Comparison of ENCODE assay signal across 22 cellular contexts in the genomic region with DNA sequence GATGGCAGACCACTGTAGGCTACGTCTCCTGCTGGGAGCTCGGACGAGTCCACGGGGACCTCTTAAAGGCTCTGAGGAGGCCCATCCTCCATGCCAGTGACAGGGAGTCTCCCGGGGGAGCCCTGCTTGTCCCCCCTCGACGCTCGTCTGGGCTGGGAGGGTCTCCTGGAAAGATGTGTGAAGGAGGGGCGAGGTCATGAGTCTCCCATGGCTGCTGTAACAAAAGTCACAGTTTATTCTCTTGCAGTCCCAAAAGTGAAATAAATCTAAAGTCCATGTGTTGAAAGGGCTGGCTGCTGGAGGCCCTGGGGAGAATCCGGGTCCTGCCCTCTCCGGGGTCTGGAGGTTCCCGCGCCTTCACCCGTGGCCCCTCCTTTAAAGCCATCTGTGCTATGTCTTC.
"Had no signal": no experiment of that assay in that cellular context is flagged by ENCODE, and none has a peak within 500 bp of the region (broad histone marks: within the 10 kb centered on the region; RNA-seq: fewer than 3 reads in every experiment).

No MANE protein-coding gene starts in this region.

- FAIRE-seq: endothelial cell of umbilical vein, frontal cortex, kidney had no signal

- DNase-seq: dermis blood vessel endothelial cell; dorsolateral prefrontal cortex; effector CD4-positive, alpha-beta T cell; effector memory CD4-positive, alpha-beta T cell; foreskin keratinocyte; heart left ventricle; hypothalamus; islet precursor cell; kidney; kidney glomerular epithelial cell; left lung; left ventricle myocardium superior; lower lobe of right lung; mesenchymal stem cell; mucosa of descending colon; naive B cell had no signal

- H3K4me3 ChIP-seq: coronary artery, dorsolateral prefrontal cortex, esophagus muscularis mucosa, gastroesophageal sphincter, heart left ventricle, hepatocyte, left lung, lower lobe of right lung, mucosa of descending colon had no signal

- H3K27me3 ChIP-seq: hepatocyte had no signal

- H3K79me2 ChIP-seq: hepatocyte had no signal

- H2AFZ ChIP-seq: hepatocyte had no signal

- H3K36me3 ChIP-seq: left lung, lower lobe of right lung had no signal

- H3K9me3 ChIP-seq: esophagus muscularis mucosa, left lung, lower lobe of right lung, mucosa of descending colon had no signal

- H3K4me1 ChIP-seq: foreskin keratinocyte, left lung, lower lobe of right lung had no signal

- H3K27ac ChIP-seq: coronary artery, dorsolateral prefrontal cortex, esophagus muscularis mucosa, foreskin keratinocyte, gastroesophageal sphincter, heart left ventricle, hepatocyte, left lung, lower lobe of right lung had no signal

- ATAC-seq: foreskin keratinocyte, gastroesophageal sphincter, left lung, lower lobe of right lung, mucosa of descending colon had no signal

- H3K4me2 ChIP-seq: hepatocyte had no signal
